9 cellular contexts compared by ENCODE assay signal in the genomic region with DNA sequence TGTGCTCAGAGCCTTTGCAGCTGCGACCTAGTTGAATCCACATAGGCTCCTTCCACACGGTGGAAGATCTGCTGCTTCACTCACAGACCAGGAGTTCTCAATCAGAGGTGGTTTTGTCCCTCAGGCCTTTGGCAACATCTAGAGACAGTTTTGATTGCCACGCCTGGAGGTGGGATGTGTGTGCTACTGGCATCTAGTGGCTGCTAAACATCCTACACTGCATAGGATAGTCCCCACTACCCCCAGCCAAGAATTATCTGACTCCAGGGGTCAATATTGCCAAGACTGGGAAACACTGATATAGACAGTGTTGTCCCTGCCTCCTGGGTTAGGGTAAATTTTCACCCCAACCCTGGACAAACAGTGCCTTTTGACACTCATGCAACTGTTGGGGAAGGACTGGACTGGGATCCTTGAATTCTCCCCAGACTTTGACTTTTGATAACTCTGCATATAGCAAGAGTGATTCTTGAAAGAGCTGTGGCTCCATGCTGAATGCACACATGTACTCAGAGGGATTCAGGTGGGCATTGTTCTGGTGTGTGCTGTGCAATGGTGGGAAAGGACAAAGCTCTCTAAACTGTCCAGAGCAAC. TPM values are rescaled to one million over a fixed set of nuclear protein-coding genes. Genes with fewer than 3 reads are reported as not detected.
DNase-seq lines count a peak whose midpoint lies in the region; ATAC-seq and TF ChIP-seq lines count a peak whose summit lies in the region.
"Had no signal": no experiment of that assay in that cellular context is flagged by ENCODE, and none has a peak within 500 bp of the region (broad histone marks: within the 10 kb centered on the region; RNA-seq: fewer than 3 reads in every experiment).

No MANE protein-coding gene starts in this region.

- POLR2A ChIA-PET in Panc1 (lab: Charles Lee): interaction anchor here (0.7 kb wide), 1 partner anchor 13 kb away, joined by 3 read pairs; no protein-coding TSS in a partner anchor

- H3K27ac ChIP-seq in GM23338 (ENCODE audit: low read depth) (peak overlapping the region; percentile 30; the same call in 1 of the 2 replicates), Panc1 (ENCODE audit: low read length) (no peak overlapping the region), upper lobe of right lung (no peak overlapping the region), vagina (no peak overlapping the region)
- H3K27ac ChIP-seq: SJSA1 had no signal

- H3K27me3 ChIP-seq in GM23338 (ENCODE audit: insufficient read depth): no peaks in the 10 kb centered on the region
- no peaks in the 10 kb centered on the region for H3K27me3 ChIP-seq in Panc1 (ENCODE audit: control insufficient read depth, insufficient read depth, low read length)
- H3K27me3 ChIP-seq in upper lobe of right lung: no peaks in the 10 kb centered on the region
- no peaks in the 10 kb centered on the region for H3K27me3 ChIP-seq in vagina
- H3K27me3 ChIP-seq: SJSA1 had no signal

- intact Hi-C loops in Panc1 (cut with micrococcal nuclease; ENCODE audit: unreplicated experiment): no loop called here
- intact Hi-C loops in upper lobe of right lung (cut with DNase I): no loop called here
- intact Hi-C loops in vagina (cut with DNase I): no loop called here

- H3K27me3 Mint-ChIP-seq in GM23338 (ENCODE audit: insufficient read depth, low read depth, poor library complexity): peaks cover 7% of the 10 kb centered on the region

- in situ Hi-C loops in Panc1 (cut with HindIII; ENCODE audit: low pct_unique_long_range_greater_than_20kb, low sequenced_read_pairs): no loop called here

- no peaks in the 10 kb centered on the region for H3K79me2 ChIP-seq in GM23338 (replicated peaks; ENCODE audit: insufficient read depth)

- no peak overlapping the region for H2AFZ ChIP-seq in GM23338

- DNase-seq in DMS114 treated with DMSO at 0.1 percent for 48 hours (lab: John Stamatoyannopoulos, UW; ENCODE audit: unreplicated experiment): peak; percentile 21
- peak; percentile 67 for DNase-seq in GM23338 (ENCODE audit: low spot score)
- peak; percentile 20 for DNase-seq in Panc1 (ENCODE audit: low read depth, low spot score)
- DNase-seq in fibroblast of the aortic adventitia (ENCODE audit: low read depth): no peak
- DNase-seq in upper lobe of right lung: no peak
- no peak for DNase-seq in NCI-H774 (lab: John Stamatoyannopoulos, UW)
- no peak for DNase-seq in vagina (ENCODE audit: extremely low spot score in 2 of 2)
- DNase-seq in Ammon's horn (ENCODE audit: low spot score): no peak

- ATAC-seq in GM23338 (peak; percentile 66), Panc1 (peak; percentile 77), upper lobe of right lung (no peak)

- TF ChIP-seq CTCF in GM23338 (conservative IDR thresholded peaks at IDR 0.05; ENCODE audit: low read depth in 2 of 2): peak; percentile 60 to 76
- peak; percentile 77 for TF ChIP-seq CTCF in Panc1 (IDR thresholded peaks at IDR 0.05)
- peak; percentile 36 for TF ChIP-seq CTCF in fibroblast of the aortic adventitia (IDR thresholded peaks at IDR 0.05; ENCODE audit: insufficient read depth, low read length)
- TF ChIP-seq CTCF in upper lobe of right lung (IDR thresholded peaks at IDR 0.05): peak; percentile 8
- TF ChIP-seq CTCF in vagina (IDR thresholded peaks at IDR 0.05): no peak

- H3F3A ChIP-seq in GM23338 (replicated peaks; ENCODE audit: low read depth): 0 out of 2 replicates have a peak, but pooled peaks cover 10% of the 10 kb centered on the region

- no peaks in the 10 kb centered on the region for H3K9me3 Mint-ChIP-seq in GM23338

- no TSS peak for BruUV-seq in Panc1 (replicated peaks; lab: Mats Ljungman, UMichigan)

- H3K4me1 Mint-ChIP-seq in GM23338: peaks cover 49% of the 10 kb centered on the region

- H4K20me1 ChIP-seq in GM23338 (replicated peaks; ENCODE audit: insufficient read depth): 0 out of 2 replicates have a peak, but pooled peaks cover 2% of the 10 kb centered on the region

- CTCF ChIA-PET in Panc1 (lab: Charles Lee): interaction anchor here (1.0 kb wide), 1 partner anchor 69 kb away, joined by 3 read pairs; no protein-coding TSS in a partner anchor

- no peak overlapping the region for H3K4me3 Mint-ChIP-seq in GM23338

- H3K4me3 ChIP-seq in GM23338: no peak overlapping the region
- H3K4me3 ChIP-seq in Panc1 (ENCODE audit: low read depth in 2 of 2, low read length in 2 of 2): no peak overlapping the region
- no peak overlapping the region for H3K4me3 ChIP-seq in fibroblast of the aortic adventitia (ENCODE audit: low read depth, low read length)
- H3K4me3 ChIP-seq in upper lobe of right lung: no peak overlapping the region
- H3K4me3 ChIP-seq in vagina: no peak overlapping the region
- H3K4me3 ChIP-seq: SJSA1 had no signal

- no peak overlapping the region for H3K4me2 ChIP-seq in GM23338

- no peak overlapping the region for H3K27ac Mint-ChIP-seq in GM23338

- no peaks in the 10 kb centered on the region for H3K36me3 ChIP-seq in GM23338 (ENCODE audit: insufficient read depth)
- 0 out of 2 replicates have a peak, but pooled peaks cover 1% of the 10 kb centered on the region for H3K36me3 ChIP-seq in Panc1 (ENCODE audit: control insufficient read depth, insufficient read depth, low read length)
- peaks cover 63% of the 10 kb centered on the region for H3K36me3 ChIP-seq in upper lobe of right lung
- peaks cover 3 to 33% of the 10 kb centered on the region in 2 donors for H3K36me3 ChIP-seq in vagina

- no peak for TF ChIP-seq POLR2A in vagina (IDR thresholded peaks at IDR 0.05)

- H3K36me3 Mint-ChIP-seq in GM23338 (ENCODE audit: low read depth): peaks cover 2% of the 10 kb centered on the region; the same call in 1 of the 3 replicates

- H3K4me1 ChIP-seq in GM23338 (ENCODE audit: insufficient read depth) (peaks cover 37% of the 10 kb centered on the region), Panc1 (ENCODE audit: control insufficient read depth, insufficient read depth, low read length) (no peaks in the 10 kb centered on the region), upper lobe of right lung (peaks cover 9% of the 10 kb centered on the region), vagina (peaks cover 10% of the 10 kb centered on the region)
- H3K4me1 ChIP-seq: SJSA1 had no signal

- no peaks in the 10 kb centered on the region for H3K9me3 ChIP-seq in Panc1 (ENCODE audit: control insufficient read depth, insufficient read depth, low read depth, low read length)
- H3K9me3 ChIP-seq in upper lobe of right lung: no peaks in the 10 kb centered on the region
- H3K9me3 ChIP-seq in vagina: no peaks in the 10 kb centered on the region
- H3K9me3 ChIP-seq: SJSA1 had no signal

- no peaks in the 10 kb centered on the region for H3K9me2 ChIP-seq in GM23338 (ENCODE audit: insufficient read depth)

RNA-seq across cellular contexts. Expression of gene BAZ2A, which starts 39.8 kb away (rescaled TPM):
- total RNA-seq in GM23338 (2014; rRNA removed; shearing (Covaris generic)): 89.6 and 109 TPM in 2 replicates
- polyA plus RNA-seq in GM23338 (2016; fragmentation: Nextera tagmentation; extraction: Ambion mirVana): 111 and 130 TPM in 2 replicates
- total RNA-seq in Panc1 (2021; ENCODE audit: unreplicated experiment) (131 TPM), fibroblast of the aortic adventitia (ENCODE audit: low replicate concordance) (35.0 and 53.4 TPM in 2 replicates), upper lobe of right lung (98.5 TPM), vagina (92.8 TPM)
- polyA plus RNA-seq in Panc1 (2012; ENCODE audit: insufficient read length): 77.0 TPM

RNA-seq across cellular contexts. Expression of gene ATP5F1B, which starts 55.5 kb away (rescaled TPM):
- 706 and 763 TPM in 2 replicates for total RNA-seq in GM23338 (2014; rRNA removed; shearing (Covaris generic))
- polyA plus RNA-seq in GM23338 (2016; fragmentation: Nextera tagmentation; extraction: Ambion mirVana): 956 and 1,001 TPM in 2 replicates
- total RNA-seq in Panc1 (2021; ENCODE audit: unreplicated experiment) (999 TPM), fibroblast of the aortic adventitia (ENCODE audit: low replicate concordance) (318 and 385 TPM in 2 replicates), upper lobe of right lung (338 TPM), vagina (405 TPM)
- 1,395 TPM for polyA plus RNA-seq in Panc1 (2012; ENCODE audit: insufficient read length)

Comparison
In these comparisons a context has a peak if more than half of its experiments do, and no peak if none do; other contexts are left out.
1. DNase-seq: peak in DMS114 treated with DMSO at 0.1 percent for 48 hours (single experiment), GM23338 (single experiment) and Panc1 (single experiment); none in fibroblast of the aortic adventitia (single experiment), upper lobe of right lung (single experiment), NCI-H774 (single experiment), vagina (0 of 2) and Ammon's horn (single experiment).
2. CTCF ChIP-seq: peak in GM23338 (2 of 2), Panc1 (single experiment), fibroblast of the aortic adventitia (single experiment) and upper lobe of right lung (single experiment); none in vagina (0 of 3).